In genomic region chr13:91351123-91351522, GRCh38 we compare ENCODE assay signal across 1 cellular context.
TF ChIP-seq lines count a peak whose summit lies in the region.

No MANE protein-coding gene starts in this region.

TF ChIP-seq in SK-N-SH, 30 proteins besides CTCF, POLR2A, EP300 and RAD21 (continued from another document):
- no peak for TF ChIP-seq FOXJ3 (CRISPR knock-in tag; IDR thresholded peaks at IDR 0.05)
- TF ChIP-seq JUND (IDR thresholded peaks at IDR 0.05): no peak
- TF ChIP-seq TCF12 (IDR thresholded peaks at IDR 0.05): no peak
- no peak for TF ChIP-seq NFIC (IDR thresholded peaks at IDR 0.05; ENCODE audit: borderline replicate concordance)
- no peak for TF ChIP-seq MXI1 (IDR thresholded peaks at IDR 0.05; ENCODE audit: low read depth, low read length)
- TF ChIP-seq POLR2AphosphoS5 (IDR thresholded peaks at IDR 0.05; ENCODE audit: low read depth, low read length): no peak
